ENCODE assay signal across 19 cellular contexts in genomic region chr2:216119986-216120385, GRCh38. TPM values are rescaled to one million over a fixed set of nuclear protein-coding genes. Genes with fewer than 3 reads are reported as not detected.
DNase-seq lines count a peak whose midpoint lies in the region; ATAC-seq and TF ChIP-seq lines count a peak whose summit lies in the region.
"Had no signal": no experiment of that assay in that cellular context is flagged by ENCODE, and none has a peak within 500 bp of the region (broad histone marks: within the 10 kb centered on the region; RNA-seq: fewer than 3 reads in every experiment).

No MANE protein-coding gene starts in this region.

- no peaks in the 10 kb centered on the region for H3K9me2 ChIP-seq in Karpas-422 (replicated peaks; ENCODE audit: insufficient read depth, low read length)

- H3K79me2 ChIP-seq in Karpas-422 (ENCODE audit: low read length), result peaks cover 96% of the 10 kb centered on the region

- no peak overlapping the region for H3K4me3 ChIP-seq in Karpas-422 (ENCODE audit: low read length)
- H3K4me3 ChIP-seq: esophagus squamous epithelium, PC-9 had no signal

- H3K36me3 ChIP-seq in Karpas-422 (ENCODE audit: insufficient read depth, low read length), result peaks cover 91% of the 10 kb centered on the region

- no peak overlapping the region for H3K4me2 ChIP-seq in Karpas-422 (ENCODE audit: low read depth, low read length, poor library complexity, severe bottlenecking)
- H3K4me2 ChIP-seq: PC-9 had no signal

- peaks cover 12% of the 10 kb centered on the region for H3K4me1 ChIP-seq in Karpas-422 (ENCODE audit: low read length)

- H3K9me3 Mint-ChIP-seq in activated CD4-positive, alpha-beta T cell treated with anti-CD3 and anti-CD28 coated beads, Interleukin-2, amount 10 ng/mL, durations not matched to agents 24 days and 14 days, result peaks cover 6% of the 10 kb centered on the region
- H3K9me3 Mint-ChIP-seq in activated naive CD8-positive, alpha-beta T cell treated with anti-CD3 and anti-CD28 coated beads, Interleukin-2, amount 10 ng/mL, durations not matched to agents 7 days and 5 days, result no peaks in the 10 kb centered on the region
- H3K9me3 Mint-ChIP-seq in osteocyte (ENCODE audit: unreplicated experiment), result no peaks in the 10 kb centered on the region
- H3K9me3 Mint-ChIP-seq: naive B cell; stimulated activated memory B cell treated with anti-CD40 and anti-IgM and Interleukin-4, amounts not matched to agents 10 μg/mL and 1 μg/mL and 100 μg/mL, for 72 hours had no signal

- POLR2A ChIA-PET in activated naive CD8-positive, alpha-beta T cell treated with anti-CD3 and anti-CD28 coated beads, Interleukin-2, amount 10 ng/mL, durations not matched to agents 7 days and 5 days (lab: Charles Lee), result interaction anchor here (0.8 to 3.1 kb wide), 8 partner anchors 10 to 379 kb away, joined by 3 to 19 read pairs (median 4); partner anchors contain the start of genes PECR, RPL37A, SMARCAL1 and XRCC5

- no peak overlapping the region for H2AFZ ChIP-seq in Karpas-422 (ENCODE audit: low read length)
- H2AFZ ChIP-seq: PC-9 had no signal

- H3K4me3 Mint-ChIP-seq in activated CD4-positive, alpha-beta T cell treated with anti-CD3 and anti-CD28 coated beads, Interleukin-2, amount 10 ng/mL, durations not matched to agents 24 days and 14 days, result peak overlapping the region; percentile 68
- H3K4me3 Mint-ChIP-seq in activated naive CD8-positive, alpha-beta T cell treated with anti-CD3 and anti-CD28 coated beads, Interleukin-2, amount 10 ng/mL, durations not matched to agents 7 days and 5 days, result peak overlapping the region; percentile 64
- H3K4me3 Mint-ChIP-seq in osteocyte (ENCODE audit: unreplicated experiment), result no peak overlapping the region
- H3K4me3 Mint-ChIP-seq: naive B cell; stimulated activated memory B cell treated with anti-CD40 and anti-IgM and Interleukin-4, amounts not matched to agents 10 μg/mL and 1 μg/mL and 100 μg/mL, for 72 hours had no signal

- intact Hi-C loops in activated CD4-positive, alpha-beta T cell treated with anti-CD3 and anti-CD28 coated beads, Interleukin-2, amount 10 ng/mL, durations not matched to agents 24 days and 14 days (cut with micrococcal nuclease), result loop anchor here (1.0 to 2.0 kb wide), 3 partner anchors 11 to 86 kb away; no protein-coding TSS in a partner anchor

- H3K27ac Mint-ChIP-seq in activated CD4-positive, alpha-beta T cell treated with anti-CD3 and anti-CD28 coated beads, Interleukin-2, amount 10 ng/mL, durations not matched to agents 24 days and 14 days, result peak overlapping the region; percentile 96
- peak overlapping the region; percentile 87 for H3K27ac Mint-ChIP-seq in activated naive CD8-positive, alpha-beta T cell treated with anti-CD3 and anti-CD28 coated beads, Interleukin-2, amount 10 ng/mL, durations not matched to agents 7 days and 5 days
- peak overlapping the region; percentile 38 for H3K27ac Mint-ChIP-seq in osteocyte (ENCODE audit: unreplicated experiment)
- H3K27ac Mint-ChIP-seq: naive B cell; stimulated activated memory B cell treated with anti-CD40 and anti-IgM and Interleukin-4, amounts not matched to agents 10 μg/mL and 1 μg/mL and 100 μg/mL, for 72 hours had no signal

- DNase-seq in activated CD4-positive, alpha-beta T cell treated with anti-CD3 and anti-CD28 coated beads, Interleukin-2, amount 10 ng/mL, durations not matched to agents 24 days and 14 days, result peak; percentile 75
- DNase-seq in activated CD4-positive, alpha-beta T cell treated with anti-CD3 and anti-CD28 coated beads, Interleukin-2, amount 50 U/mL, for 4 hours, result no peak
- peak; percentile 24 to 70 for DNase-seq in NCI-H524 (lab: John Stamatoyannopoulos, UW)
- no peak for DNase-seq in activated naive CD8-positive, alpha-beta T cell treated with anti-CD3 and anti-CD28 coated beads, Interleukin-2, amount 10 ng/mL, durations not matched to agents 7 days and 5 days
- no peak for DNase-seq in osteocyte (ENCODE audit: extremely low spot score, unreplicated experiment)
- no peak for DNase-seq in Karpas-422
- DNase-seq in AG08396 (ENCODE audit: low spot score), result no peak
- DNase-seq: caudate nucleus; effector CD8-positive, alpha-beta T cell; esophagus squamous epithelium; mammary epithelial cell; naive B cell; NCI-H2081 treated with DMSO at 0.1 percent for 48 hours; PC-9; trophoblast cell had no signal

- peaks cover 80% of the 10 kb centered on the region for H3K36me3 Mint-ChIP-seq in activated CD4-positive, alpha-beta T cell treated with anti-CD3 and anti-CD28 coated beads, Interleukin-2, amount 10 ng/mL, durations not matched to agents 24 days and 14 days (ENCODE audit: low read depth)
- H3K36me3 Mint-ChIP-seq in activated naive CD8-positive, alpha-beta T cell treated with anti-CD3 and anti-CD28 coated beads, Interleukin-2, amount 10 ng/mL, durations not matched to agents 7 days and 5 days, result peaks cover 58% of the 10 kb centered on the region
- H3K36me3 Mint-ChIP-seq in osteocyte (ENCODE audit: unreplicated experiment), result peaks cover 76% of the 10 kb centered on the region

- peaks cover 21% of the 10 kb centered on the region; the same call in 1 of the 2 replicates for H4K20me1 ChIP-seq in Karpas-422 (ENCODE audit: insufficient read depth, low read depth, low read length)

- H3K27me3 Mint-ChIP-seq in activated CD4-positive, alpha-beta T cell treated with anti-CD3 and anti-CD28 coated beads, Interleukin-2, amount 10 ng/mL, durations not matched to agents 24 days and 14 days, result no peaks in the 10 kb centered on the region
- no peaks in the 10 kb centered on the region for H3K27me3 Mint-ChIP-seq in activated naive CD8-positive, alpha-beta T cell treated with anti-CD3 and anti-CD28 coated beads, Interleukin-2, amount 10 ng/mL, durations not matched to agents 7 days and 5 days
- H3K27me3 Mint-ChIP-seq in osteocyte (ENCODE audit: unreplicated experiment), result no peaks in the 10 kb centered on the region
- H3K27me3 Mint-ChIP-seq: naive B cell; stimulated activated memory B cell treated with anti-CD40 and anti-IgM and Interleukin-4, amounts not matched to agents 10 μg/mL and 1 μg/mL and 100 μg/mL, for 72 hours had no signal

- TF ChIP-seq CTCF in osteocyte (IDR thresholded peaks at IDR 0.05), result no peak

- peaks cover 69% of the 10 kb centered on the region for H3K4me1 Mint-ChIP-seq in activated CD4-positive, alpha-beta T cell treated with anti-CD3 and anti-CD28 coated beads, Interleukin-2, amount 10 ng/mL, durations not matched to agents 24 days and 14 days
- H3K4me1 Mint-ChIP-seq in activated naive CD8-positive, alpha-beta T cell treated with anti-CD3 and anti-CD28 coated beads, Interleukin-2, amount 10 ng/mL, durations not matched to agents 7 days and 5 days, result peaks cover 66% of the 10 kb centered on the region
- peaks cover 34% of the 10 kb centered on the region for H3K4me1 Mint-ChIP-seq in osteocyte (ENCODE audit: unreplicated experiment)

- no peak overlapping the region for H3K9ac ChIP-seq in Karpas-422 (ENCODE audit: low read length)

- peak; percentile 90 for ATAC-seq in activated naive CD8-positive, alpha-beta T cell treated with anti-CD3 and anti-CD28 coated beads, Interleukin-2, amount 10 ng/mL, durations not matched to agents 7 days and 5 days (ENCODE audit: low read depth)
- no peak for ATAC-seq in GM21717 (IDR thresholded peaks at IDR 0.05; ENCODE audit: unreplicated experiment)
- ATAC-seq: stimulated activated memory B cell treated with anti-CD40 and anti-IgM and Interleukin-4, amounts not matched to agents 10 μg/mL and 1 μg/mL and 100 μg/mL, for 72 hours had no signal

- H3K27ac ChIP-seq in Karpas-422 (ENCODE audit: low read length), result no peak overlapping the region
- H3K27ac ChIP-seq: C4-2B, esophagus squamous epithelium, HL-60, PC-9 had no signal

- no peaks in the 10 kb centered on the region for H3K9me3 ChIP-seq in Karpas-422 (ENCODE audit: low read length)
- H3K9me3 ChIP-seq: esophagus squamous epithelium had no signal

- H3K27me3 ChIP-seq in Karpas-422 (ENCODE audit: low read length), result no peaks in the 10 kb centered on the region
- H3K27me3 ChIP-seq: esophagus squamous epithelium had no signal

RNA-seq across cellular contexts. Expression of gene XRCC5, which starts 10.8 kb away (rescaled TPM):
- 476 and 510 TPM in 2 replicates for total RNA-seq in activated CD4-positive, alpha-beta T cell treated with anti-CD3 and anti-CD28 coated beads, Interleukin-2, amount 10 ng/mL, durations not matched to agents 24 days and 14 days
- 100 to 1,000 TPM; 268 to 273 TPM for total RNA-seq in activated naive CD8-positive, alpha-beta T cell treated with anti-CD3 and anti-CD28 coated beads, Interleukin-2, amount 10 ng/mL, durations not matched to agents 7 days and 5 days
- 224 and 234 TPM in 2 replicates for total RNA-seq in osteocyte
- 102 and 107 TPM in 2 replicates for total RNA-seq in Karpas-422 (2014; rRNA removed; shearing (Covaris generic); ENCODE audit: low replicate concordance)

RNA-seq across cellular contexts. Expression of gene TMEM169, which starts 38.3 kb away (rescaled TPM):
- total RNA-seq in activated CD4-positive, alpha-beta T cell treated with anti-CD3 and anti-CD28 coated beads, Interleukin-2, amount 10 ng/mL, durations not matched to agents 24 days and 14 days, result 0.51 and 0.97 TPM in 2 replicates
- 1 to 10 TPM; 1.1 to 2.0 TPM for total RNA-seq in activated naive CD8-positive, alpha-beta T cell treated with anti-CD3 and anti-CD28 coated beads, Interleukin-2, amount 10 ng/mL, durations not matched to agents 7 days and 5 days
- 1.5 and 2.3 TPM in 2 replicates for total RNA-seq in osteocyte
- total RNA-seq in Karpas-422 (2014; rRNA removed; shearing (Covaris generic); ENCODE audit: low replicate concordance), result not detected in 2 replicates

RNA-seq across cellular contexts. Expression of gene PECR, which starts 38.4 kb away (rescaled TPM):
- 13.1 and 15.3 TPM in 2 replicates for total RNA-seq in activated CD4-positive, alpha-beta T cell treated with anti-CD3 and anti-CD28 coated beads, Interleukin-2, amount 10 ng/mL, durations not matched to agents 24 days and 14 days
- 10 to 100 TPM; 28.2 to 29.4 TPM for total RNA-seq in activated naive CD8-positive, alpha-beta T cell treated with anti-CD3 and anti-CD28 coated beads, Interleukin-2, amount 10 ng/mL, durations not matched to agents 7 days and 5 days
- 6.6 and 9.0 TPM in 2 replicates for total RNA-seq in osteocyte
- total RNA-seq in Karpas-422 (2014; rRNA removed; shearing (Covaris generic); ENCODE audit: low replicate concordance), result 0.30 and 0.72 TPM in 2 replicates

Comparison
In these comparisons a context has a peak if more than half of its experiments do, and no peak if none do; other contexts are left out.
1. DNase-seq: peak in activated CD4-positive, alpha-beta T cell treated with anti-CD3 and anti-CD28 coated beads, Interleukin-2, amount 10 ng/mL, durations not matched to agents 24 days and 14 days (single experiment) and NCI-H524 (2 of 2); none in activated CD4-positive, alpha-beta T cell treated with anti-CD3 and anti-CD28 coated beads, Interleukin-2, amount 50 U/mL, for 4 hours (0 of 2), activated naive CD8-positive, alpha-beta T cell treated with anti-CD3 and anti-CD28 coated beads, Interleukin-2, amount 10 ng/mL, durations not matched to agents 7 days and 5 days (single experiment), osteocyte (single experiment), Karpas-422 (single experiment) and AG08396 (single experiment).
2. H3K27ac Mint-ChIP-seq: peak in every context shown above with its lines; median percentile 96 in activated CD4-positive, alpha-beta T cell treated with anti-CD3 and anti-CD28 coated beads, Interleukin-2, amount 10 ng/mL, durations not matched to agents 24 days and 14 days; 87 in activated naive CD8-positive, alpha-beta T cell treated with anti-CD3 and anti-CD28 coated beads, Interleukin-2, amount 10 ng/mL, durations not matched to agents 7 days and 5 days; 38 in osteocyte.